In genomic region chr15:72774696-72775383, GRCh38 we compare ENCODE assay signal across 10 cellular contexts. TPM values are rescaled to one million over a fixed set of nuclear protein-coding genes. Genes with fewer than 3 reads are reported as not detected.
DNase-seq lines count a peak whose midpoint lies in the region; ATAC-seq lines count a peak whose summit lies in the region.
"Had no signal": no experiment of that assay in that cellular context is flagged by ENCODE, and none has a peak within 500 bp of the region (broad histone marks: within the 10 kb centered on the region; RNA-seq: fewer than 3 reads in every experiment).

No MANE protein-coding gene starts in this region.

- no peak for DNase-seq in activated T-cell treated with anti-CD3 and anti-CD28 coated beads, Interleukin-2, amount 50 U/mL, for 72 hours
- DNase-seq in activated T-cell treated with anti-CD3 and anti-CD28 coated beads for 4 hours (no peak), NOMO-1 treated with dmso at 0.1 percent for 144 hours (lab: John Stamatoyannopoulos, UW; ENCODE audit: unreplicated experiment) (peak; percentile 49), NCI-H1436 (lab: John Stamatoyannopoulos, UW) (no peak)
- no peak for DNase-seq in stimulated activated naive B cell treated with anti-CD40 and anti-IgM and Interleukin-4, amounts not matched to agents 10 μg/mL and 1 μg/mL and 100 μg/mL, for 72 hours
- DNase-seq: ovary, T-helper 9 cell had no signal

- no peak overlapping the region for H3K4me3 Mint-ChIP-seq in activated T-cell treated with anti-CD3 and anti-CD28 coated beads, Interleukin-2, amount 50 U/mL, for 72 hours
- H3K4me3 Mint-ChIP-seq in activated T-helper 17 cell treated with anti-CD3 and anti-CD28 coated beads, Interleukin-2, amount 50 U/mL, for 72 hours = peak overlapping the region; percentile 9
- peak overlapping the region; percentile 13 to 61 for H3K4me3 Mint-ChIP-seq in stimulated activated naive B cell treated with anti-CD40 and anti-IgM and Interleukin-4, amounts not matched to agents 10 μg/mL and 1 μg/mL and 100 μg/mL, for 72 hours

- no peak for ATAC-seq in activated T-cell treated with anti-CD3 and anti-CD28 coated beads, Interleukin-2, amount 50 U/mL, for 72 hours (replicated peaks in 1 of 2)
- ATAC-seq in activated T-helper 17 cell treated with anti-CD3 and anti-CD28 coated beads, Interleukin-2, amount 50 U/mL, for 72 hours (replicated peaks) = no peak
- ATAC-seq in stimulated activated naive B cell treated with anti-CD40 and anti-IgM and Interleukin-4, amounts not matched to agents 10 μg/mL and 1 μg/mL and 100 μg/mL, for 72 hours (replicated peaks) = peak; percentile 54 to 71
- ATAC-seq in GM18867 (IDR thresholded peaks at IDR 0.05; ENCODE audit: unreplicated experiment) = no peak
- no peak for ATAC-seq in HG03108 (IDR thresholded peaks at IDR 0.05; ENCODE audit: unreplicated experiment)

- peaks cover 44% of the 10 kb centered on the region for H3K4me1 Mint-ChIP-seq in activated T-cell treated with anti-CD3 and anti-CD28 coated beads, Interleukin-2, amount 50 U/mL, for 72 hours (ENCODE audit: low read depth)
- H3K4me1 Mint-ChIP-seq in activated T-helper 17 cell treated with anti-CD3 and anti-CD28 coated beads, Interleukin-2, amount 50 U/mL, for 72 hours = peaks cover 47% of the 10 kb centered on the region
- peaks cover 44 to 69% of the 10 kb centered on the region in 2 donors for H3K4me1 Mint-ChIP-seq in stimulated activated naive B cell treated with anti-CD40 and anti-IgM and Interleukin-4, amounts not matched to agents 10 μg/mL and 1 μg/mL and 100 μg/mL, for 72 hours

- no peaks in the 10 kb centered on the region for H3K9me3 Mint-ChIP-seq in activated T-cell treated with anti-CD3 and anti-CD28 coated beads, Interleukin-2, amount 50 U/mL, for 72 hours
- H3K9me3 Mint-ChIP-seq in activated T-helper 17 cell treated with anti-CD3 and anti-CD28 coated beads, Interleukin-2, amount 50 U/mL, for 72 hours = no peaks in the 10 kb centered on the region
- H3K9me3 Mint-ChIP-seq in stimulated activated naive B cell treated with anti-CD40 and anti-IgM and Interleukin-4, amounts not matched to agents 10 μg/mL and 1 μg/mL and 100 μg/mL, for 72 hours = no peaks in the 10 kb centered on the region

- no peaks in the 10 kb centered on the region for H3K27me3 Mint-ChIP-seq in activated T-cell treated with anti-CD3 and anti-CD28 coated beads, Interleukin-2, amount 50 U/mL, for 72 hours (ENCODE audit: low read depth)
- H3K27me3 Mint-ChIP-seq in activated T-helper 17 cell treated with anti-CD3 and anti-CD28 coated beads, Interleukin-2, amount 50 U/mL, for 72 hours = no peaks in the 10 kb centered on the region
- H3K27me3 Mint-ChIP-seq in stimulated activated naive B cell treated with anti-CD40 and anti-IgM and Interleukin-4, amounts not matched to agents 10 μg/mL and 1 μg/mL and 100 μg/mL, for 72 hours = no peaks in the 10 kb centered on the region

- peaks cover 10 to 34% of the 10 kb centered on the region in 2 donors for H3K36me3 Mint-ChIP-seq in activated T-cell treated with anti-CD3 and anti-CD28 coated beads, Interleukin-2, amount 50 U/mL, for 72 hours (ENCODE audit: insufficient read depth in 2 of 2)
- peaks cover 98% of the 10 kb centered on the region for H3K36me3 Mint-ChIP-seq in activated T-helper 17 cell treated with anti-CD3 and anti-CD28 coated beads, Interleukin-2, amount 50 U/mL, for 72 hours (ENCODE audit: low read depth)
- peaks cover 47 to 64% of the 10 kb centered on the region in 2 donors for H3K36me3 Mint-ChIP-seq in stimulated activated naive B cell treated with anti-CD40 and anti-IgM and Interleukin-4, amounts not matched to agents 10 μg/mL and 1 μg/mL and 100 μg/mL, for 72 hours

- peak overlapping the region; percentile 19 for H3K27ac Mint-ChIP-seq in activated T-cell treated with anti-CD3 and anti-CD28 coated beads, Interleukin-2, amount 50 U/mL, for 72 hours
- peak overlapping the region; percentile 53 for H3K27ac Mint-ChIP-seq in activated T-helper 17 cell treated with anti-CD3 and anti-CD28 coated beads, Interleukin-2, amount 50 U/mL, for 72 hours
- peak overlapping the region; percentile 90 for H3K27ac Mint-ChIP-seq in stimulated activated naive B cell treated with anti-CD40 and anti-IgM and Interleukin-4, amounts not matched to agents 10 μg/mL and 1 μg/mL and 100 μg/mL, for 72 hours

RNA-seq across cellular contexts. Expression of gene ADPGK, which starts 8.7 kb away (rescaled TPM):
- 10 to 100 TPM; 55.8 to 63.1 TPM for total RNA-seq in activated T-cell treated with anti-CD3 and anti-CD28 coated beads, Interleukin-2, amount 50 U/mL, for 72 hours
- total RNA-seq in activated T-helper 17 cell treated with anti-CD3 and anti-CD28 coated beads, Interleukin-2, amount 50 U/mL, for 72 hours = 100 to 1,000 TPM in 1 of 2 donors, 10 to 100 TPM in 1; 91.4 to 112 TPM

Comparison
In these comparisons a context has a peak if more than half of its experiments do, and no peak if none do; other contexts are left out.
1. ATAC-seq: peak in stimulated activated naive B cell treated with anti-CD40 and anti-IgM and Interleukin-4, amounts not matched to agents 10 μg/mL and 1 μg/mL and 100 μg/mL, for 72 hours (2 of 2); none in activated T-cell treated with anti-CD3 and anti-CD28 coated beads, Interleukin-2, amount 50 U/mL, for 72 hours (0 of 2), activated T-helper 17 cell treated with anti-CD3 and anti-CD28 coated beads, Interleukin-2, amount 50 U/mL, for 72 hours (single experiment), GM18867 (single experiment) and HG03108 (single experiment).
2. H3K27ac Mint-ChIP-seq: peak in every context shown above with its lines; median percentile 90 in stimulated activated naive B cell treated with anti-CD40 and anti-IgM and Interleukin-4, amounts not matched to agents 10 μg/mL and 1 μg/mL and 100 μg/mL, for 72 hours; 53 in activated T-helper 17 cell treated with anti-CD3 and anti-CD28 coated beads, Interleukin-2, amount 50 U/mL, for 72 hours; 19 in activated T-cell treated with anti-CD3 and anti-CD28 coated beads, Interleukin-2, amount 50 U/mL, for 72 hours.
3. H3K4me3 Mint-ChIP-seq: peak in activated T-helper 17 cell treated with anti-CD3 and anti-CD28 coated beads, Interleukin-2, amount 50 U/mL, for 72 hours (single experiment) and stimulated activated naive B cell treated with anti-CD40 and anti-IgM and Interleukin-4, amounts not matched to agents 10 μg/mL and 1 μg/mL and 100 μg/mL, for 72 hours (2 of 2); none in activated T-cell treated with anti-CD3 and anti-CD28 coated beads, Interleukin-2, amount 50 U/mL, for 72 hours (0 of 2).